In the genomic region with DNA sequence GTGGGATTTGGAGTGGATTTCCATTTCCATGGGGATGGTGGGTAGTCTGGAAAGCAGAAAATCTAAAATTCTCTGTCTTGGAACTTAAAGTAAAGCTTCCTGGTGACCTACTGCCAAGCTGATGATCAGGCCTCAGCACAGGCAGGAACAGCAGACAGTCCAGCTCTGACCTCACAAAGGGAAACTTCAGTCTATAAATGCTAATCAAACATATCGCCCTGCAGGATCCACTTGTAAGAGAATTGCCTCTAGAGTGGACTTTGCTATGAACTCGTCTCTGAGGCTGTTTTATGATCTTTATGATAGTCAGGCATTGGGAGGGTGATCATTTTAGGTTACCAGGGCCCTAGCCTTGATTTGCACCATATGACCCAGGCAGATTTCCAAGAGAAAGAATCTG, we compare ENCODE assay signal across 16 cellular contexts.
DNase-seq lines count a peak whose midpoint lies in the region; ATAC-seq and TF ChIP-seq lines count a peak whose summit lies in the region.
"Had no signal": no experiment of that assay in that cellular context is flagged by ENCODE, and none has a peak within 500 bp of the region (broad histone marks: within the 10 kb centered on the region; RNA-seq: fewer than 3 reads in every experiment).

No MANE protein-coding gene starts in this region.

- no peaks in the 10 kb centered on the region for H3K36me3 Mint-ChIP-seq in activated naive CD8-positive, alpha-beta T cell treated with anti-CD3 and anti-CD28 coated beads for 36 hours
- H3K36me3 Mint-ChIP-seq: CD4-positive, CD25-positive, alpha-beta regulatory T cell had no signal

- peak; percentile 41 for TF ChIP-seq POLR2A in transverse colon (IDR thresholded peaks at IDR 0.05)

- in situ Hi-C loops in transverse colon (cut with MboI; ENCODE audit: low pct_ligation_motif_present in 1 of 4, low pct_unique_long_range_greater_than_20kb in 1 of 4, low sequenced_read_pairs in 3 of 4) = loop anchor here in 2 of 4 donors (25.0 kb wide), 1 partner anchor 1017 kb away; a partner anchor contains a TSS

- H3K4me3 ChIP-seq in mucosa of descending colon = no peak overlapping the region
- H3K4me3 ChIP-seq in transverse colon = no peak overlapping the region
- H3K4me3 ChIP-seq: K562, SK-N-MC had no signal

- H3K27me3 Mint-ChIP-seq in activated naive CD8-positive, alpha-beta T cell treated with anti-CD3 and anti-CD28 coated beads for 36 hours = no peaks in the 10 kb centered on the region

- H3K27ac Mint-ChIP-seq in activated naive CD8-positive, alpha-beta T cell treated with anti-CD3 and anti-CD28 coated beads for 36 hours = no peak overlapping the region

- H3K4me1 ChIP-seq in mucosa of descending colon (ENCODE audit: low read depth) = peaks cover 37% of the 10 kb centered on the region
- peaks cover 17 to 83% (median 41%) of the 10 kb centered on the region in 4 donors for H3K4me1 ChIP-seq in transverse colon

- no peaks in the 10 kb centered on the region for H3K27me3 ChIP-seq in transverse colon

- H3K4me1 Mint-ChIP-seq in activated naive CD8-positive, alpha-beta T cell treated with anti-CD3 and anti-CD28 coated beads for 36 hours = no peaks in the 10 kb centered on the region

- no peak overlapping the region for H3K4me3 Mint-ChIP-seq in activated naive CD8-positive, alpha-beta T cell treated with anti-CD3 and anti-CD28 coated beads for 36 hours
- H3K4me3 Mint-ChIP-seq: CD4-positive, CD25-positive, alpha-beta regulatory T cell had no signal

- ATAC-seq in mucosa of descending colon = peak; percentile 91
- ATAC-seq: K562 had no signal

- H3K27ac ChIP-seq in VCaP (peak overlapping the region; percentile 52), transverse colon (peak overlapping the region; percentile 65 to 77 (median 71))
- H3K27ac ChIP-seq: 22Rv1, SK-N-MC had no signal

- H3K9me3 Mint-ChIP-seq in activated naive CD8-positive, alpha-beta T cell treated with anti-CD3 and anti-CD28 coated beads for 36 hours = no peaks in the 10 kb centered on the region

- WGBS in transverse colon (ENCODE audit: low coverage in 1 of 2), 2 donors = 51% methylated on average over 2 of the region's 2 CpGs; no CpG with 5 or more reads in 1 of the 2 donors

- H3K36me3 ChIP-seq in mucosa of descending colon (ENCODE audit: low read depth) (no peaks in the 10 kb centered on the region), transverse colon (no peaks in the 10 kb centered on the region)

- intact Hi-C loops in mucosa of descending colon (cut with DNase I, micrococcal nuclease) = no loop called here
- intact Hi-C loops in transverse colon (cut with DNase I; ENCODE audit: low total_unique reads) = no loop called here

- TF ChIP-seq EP300 in transverse colon (IDR thresholded peaks at IDR 0.05; ENCODE audit: low read depth) = no peak

- H3K9me3 ChIP-seq in mucosa of descending colon (no peaks in the 10 kb centered on the region), transverse colon (no peaks in the 10 kb centered on the region)

- TF ChIP-seq CTCF in VCaP (conservative IDR thresholded peaks at IDR 0.05) (no peak), mucosa of descending colon (IDR thresholded peaks at IDR 0.05) (no peak), transverse colon (IDR thresholded peaks at IDR 0.05) (no peak)

- peak; percentile 42 for DNase-seq in DMS153 (lab: John Stamatoyannopoulos, UW)
- DNase-seq in DMS153 treated with DMSO at 0.1 percent for 48 hours (lab: John Stamatoyannopoulos, UW; ENCODE audit: unreplicated experiment) = no peak
- peak in 2 of 3 donors; percentile 42 to 72 for DNase-seq in mucosa of descending colon
- peak; percentile 60 for DNase-seq in transverse colon
- DNase-seq in Ammon's horn (ENCODE audit: low spot score) = no peak
- DNase-seq in activated naive CD8-positive, alpha-beta T cell treated with anti-CD3 and anti-CD28 coated beads for 36 hours = no peak
- DNase-seq in activated gamma-delta T cell treated with Interleukin-2 at 50 U/mL for 16 hours = no peak
- DNase-seq: AML-193; CD4-positive, CD25-positive, alpha-beta regulatory T cell; DMS79; NCI-H1694 treated with DMSO at 0.1 percent for 48 hours; NCI-H524 treated with DMSO at 0.1 percent for 48 hours had no signal

Comparison
In these comparisons a context has a peak if more than half of its experiments do, and no peak if none do; other contexts are left out.
1. DNase-seq: peak in DMS153 (single experiment), mucosa of descending colon (2 of 3) and transverse colon (single experiment); none in DMS153 treated with DMSO at 0.1 percent for 48 hours (single experiment), Ammon's horn (single experiment), activated naive CD8-positive, alpha-beta T cell treated with anti-CD3 and anti-CD28 coated beads for 36 hours (single experiment) and activated gamma-delta T cell treated with Interleukin-2 at 50 U/mL for 16 hours (single experiment).